ENCODE assay signal across 8 cellular contexts in genomic region chr14:31560759-31561154, GRCh38. TPM values are rescaled to one million over a fixed set of nuclear protein-coding genes. Genes with fewer than 3 reads are reported as not detected.
DNase-seq lines count a peak whose midpoint lies in the region; ATAC-seq and TF ChIP-seq lines count a peak whose summit lies in the region.

No MANE protein-coding gene starts in this region.

- ATAC-seq in GM21367 (IDR thresholded peaks at IDR 0.05; ENCODE audit: unreplicated experiment), result peak; percentile 9
- ATAC-seq in HG02970 (IDR thresholded peaks at IDR 0.05; ENCODE audit: low FRiP score, unreplicated experiment), result no peak

- H3K27ac ChIP-seq in ACC112 (ENCODE audit: low read depth, low read length) (peak overlapping the region; percentile 27), OCI-LY7 (ENCODE audit: low read depth, low read length, poor library complexity, severe bottlenecking) (no peak overlapping the region), esophagus squamous epithelium (peak overlapping the region; percentile 82 to 92 (median 90)), rectal smooth muscle tissue (ENCODE audit: low read depth, low read length) (peak overlapping the region; percentile 77)

- 47% methylated on average over 7 of the region's 7 CpGs for WGBS in esophagus squamous epithelium, 2 donors

- H3K9ac ChIP-seq in rectal smooth muscle tissue (ENCODE audit: low read length), result peak overlapping the region; percentile 47

- H3K9me2 ChIP-seq in OCI-LY7 (ENCODE audit: insufficient read depth, low read length), result no peaks in the 10 kb centered on the region

- CTCF ChIA-PET in OCI-LY7 (lab: Charles Lee; ENCODE audit: unreplicated experiment), result no interaction called here

- H4K20me1 ChIP-seq in OCI-LY7 (ENCODE audit: insufficient read depth, low read length), result no peaks in the 10 kb centered on the region

- peak overlapping the region; percentile 88 for H3K4me3 ChIP-seq in ACC112 (ENCODE audit: low read depth, low read length)
- H3K4me3 ChIP-seq in OCI-LY7 (ENCODE audit: low read depth, low read length, poor library complexity, severe bottlenecking), result peak overlapping the region; percentile 87
- peak overlapping the region; percentile 81 to 93 (median 88) for H3K4me3 ChIP-seq in esophagus squamous epithelium
- H3K4me3 ChIP-seq in rectal smooth muscle tissue (ENCODE audit: low read length), result peak overlapping the region; percentile 74

- DNase-seq in OCI-LY7 (ENCODE audit: low spot score) (no peak), esophagus squamous epithelium (lab: John Stamatoyannopoulos, UW) (no peak), SW 1271 (lab: John Stamatoyannopoulos, UW) (no peak)
- DNase-seq in stimulated activated CD4-positive, alpha-beta T cell treated with anti-CD3 and anti-CD28 coated beads, Interleukin-2, amount 100 ng/mL, for 24 hours, result no peak

- POLR2A ChIA-PET in OCI-LY7 (lab: Charles Lee), result interaction anchor here (0.6 to 1.0 kb wide), 4 partner anchors 9 to 1941 kb away, joined by 3 read pairs; no protein-coding TSS in a partner anchor

- TF ChIP-seq CTCF in OCI-LY7 (conservative IDR thresholded peaks at IDR 0.05; ENCODE audit: low read length), result no peak
- TF ChIP-seq CTCF in esophagus squamous epithelium (IDR thresholded peaks at IDR 0.05), result no peak

- intact Hi-C loops in OCI-LY7 (cut with micrococcal nuclease; ENCODE audit: unreplicated experiment), result loop anchor here (2.0 to 5.0 kb wide), 3 partner anchors 104 to 642 kb away; partner anchors contain the start of genes ARHGAP5, DTD2, RNU6-7 and RNU6-8
- intact Hi-C loops in esophagus squamous epithelium (cut with DNase I), result no loop called here

- H3K27me3 ChIP-seq in ACC112 (ENCODE audit: insufficient read depth, low read length) (peaks cover 22% of the 10 kb centered on the region), esophagus squamous epithelium (no peaks in the 10 kb centered on the region), rectal smooth muscle tissue (ENCODE audit: control insufficient read depth, insufficient read depth, low read length) (no peaks in the 10 kb centered on the region)

- H3K4me1 ChIP-seq in ACC112 (ENCODE audit: control insufficient read depth, insufficient read depth, low read length, unreplicated experiment), result peaks cover 15% of the 10 kb centered on the region
- peaks cover 5% of the 10 kb centered on the region for H3K4me1 ChIP-seq in OCI-LY7 (ENCODE audit: insufficient read depth, low read length, poor library complexity, severe bottlenecking)
- H3K4me1 ChIP-seq in esophagus squamous epithelium, result peaks cover 0 to 24% (median 0%) of the 10 kb centered on the region in 3 donors
- no peaks in the 10 kb centered on the region for H3K4me1 ChIP-seq in rectal smooth muscle tissue (ENCODE audit: control insufficient read depth, insufficient read depth, low read length)

- peak overlapping the region; percentile 63 for H3K4me2 ChIP-seq in OCI-LY7 (ENCODE audit: low read length)

- no peak for TF ChIP-seq POLR2A in esophagus squamous epithelium (IDR thresholded peaks at IDR 0.05)

- H3K79me2 ChIP-seq in ACC112 (ENCODE audit: control insufficient read depth, insufficient read depth, low read length, unreplicated experiment), result peaks cover 3% of the 10 kb centered on the region
- peaks cover 6% of the 10 kb centered on the region; the same call in 1 of the 2 replicates for H3K79me2 ChIP-seq in OCI-LY7 (ENCODE audit: insufficient read depth, low read depth, low read length)

- H3K9me3 ChIP-seq in OCI-LY7 (ENCODE audit: low read length) (peaks cover 4% of the 10 kb centered on the region; the same call in 1 of the 2 replicates), esophagus squamous epithelium (no peaks in the 10 kb centered on the region)

- no TSS peak for BruUV-seq in OCI-LY7 (replicated peaks; lab: Mats Ljungman, UMichigan)

- H3K36me3 ChIP-seq in ACC112 (ENCODE audit: insufficient read depth, low read length) (peaks cover 7% of the 10 kb centered on the region; the same call in 1 of the 2 replicates), OCI-LY7 (ENCODE audit: insufficient read depth, low read length) (no peaks in the 10 kb centered on the region), esophagus squamous epithelium (no peaks in the 10 kb centered on the region), rectal smooth muscle tissue (ENCODE audit: control insufficient read depth, insufficient read depth, low read length) (no peaks in the 10 kb centered on the region)

- H2AFZ ChIP-seq in ACC112 (ENCODE audit: low read length, unreplicated experiment) (peak overlapping the region; percentile 98), OCI-LY7 (ENCODE audit: low read length) (peak overlapping the region; percentile 100)

RNA-seq across cellular contexts. Expression of gene NUBPL, which starts 0.4 kb away (rescaled TPM):
- total RNA-seq in OCI-LY7 (2014; rRNA removed; shearing (Covaris generic)), result 9.0 and 15.1 TPM in 2 replicates
- total RNA-seq in OCI-LY7 (2022) (13.7 and 17.5 TPM in 2 replicates), esophagus squamous epithelium (1 to 10 TPM; 2.9 to 8.4 (median 6.8) TPM)
